14 cellular contexts compared by ENCODE assay signal in the genomic region with DNA sequence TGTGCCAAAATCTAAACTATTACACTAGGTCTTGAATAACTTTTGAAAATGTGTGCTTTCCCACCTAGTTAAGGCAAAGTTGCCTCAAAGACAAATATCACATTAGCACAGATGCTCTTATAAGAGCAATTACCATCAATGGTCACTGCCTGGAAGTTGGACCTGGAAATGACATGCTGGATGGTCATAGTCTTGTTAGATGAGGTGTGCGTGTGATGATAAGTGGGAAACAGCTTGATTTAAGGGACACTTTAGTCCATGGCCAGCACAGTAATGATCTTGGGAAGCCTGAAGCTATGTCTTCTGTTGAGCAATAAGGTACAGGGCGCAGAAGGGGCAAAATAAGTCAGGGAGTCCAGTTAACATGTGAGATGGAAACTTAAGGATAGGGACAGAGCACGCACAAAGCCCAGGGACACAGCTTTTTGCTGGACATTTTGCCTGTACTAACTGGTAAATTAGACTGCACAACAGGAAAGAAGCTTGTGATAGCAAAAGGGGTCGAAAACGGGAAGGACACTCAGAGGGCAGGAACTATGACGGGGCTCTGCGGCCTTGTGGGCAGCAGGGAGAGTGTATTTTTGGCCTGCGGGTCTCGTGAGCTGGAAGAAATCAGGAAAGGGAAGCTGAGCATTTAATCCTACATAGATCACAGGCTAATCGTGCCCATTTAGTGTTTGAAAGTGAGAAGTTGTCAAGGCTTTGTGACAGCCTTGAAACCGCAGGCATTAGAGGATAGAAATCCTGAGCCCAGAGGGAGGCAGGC.
DNase-seq lines count a peak whose midpoint lies in the region; ATAC-seq and TF ChIP-seq lines count a peak whose summit lies in the region.
"Had no signal": no experiment of that assay in that cellular context is flagged by ENCODE, and none has a peak within 500 bp of the region (broad histone marks: within the 10 kb centered on the region; RNA-seq: fewer than 3 reads in every experiment).

No MANE protein-coding gene starts in this region.

- TF ChIP-seq CTCF in type B pancreatic cell (conservative IDR thresholded peaks at IDR 0.05) = no peak

- ATAC-seq in stimulated activated naive CD8-positive, alpha-beta T cell treated with anti-CD3 and anti-CD28 coated beads, Interleukin-15, Interleukin-2, amounts not matched to agents 100 U/mL and 50 U/mL, for 24 hours = no peak
- ATAC-seq in GM21619 (IDR thresholded peaks at IDR 0.05; ENCODE audit: unreplicated experiment) = no peak
- ATAC-seq: PC-3 had no signal

- H3K9me3 Mint-ChIP-seq in type B pancreatic cell = peaks cover 5% of the 10 kb centered on the region
- H3K9me3 Mint-ChIP-seq: nephron had no signal

- peaks cover 17% of the 10 kb centered on the region for H3K4me1 Mint-ChIP-seq in type B pancreatic cell (ENCODE audit: unreplicated experiment)

- peak overlapping the region; percentile 2 for H3K27ac Mint-ChIP-seq in type B pancreatic cell
- H3K27ac Mint-ChIP-seq: nephron had no signal

- H3K36me3 Mint-ChIP-seq in type B pancreatic cell = no peaks in the 10 kb centered on the region

- H3K4me3 Mint-ChIP-seq in type B pancreatic cell = no peak overlapping the region
- H3K4me3 Mint-ChIP-seq: nephron had no signal

- no peaks in the 10 kb centered on the region for H3K27me3 Mint-ChIP-seq in type B pancreatic cell

- DNase-seq in NCI-H82 (lab: John Stamatoyannopoulos, UW) (peak; percentile 42), NCI-H82 treated with DMSO at 0.1 percent for 48 hours (lab: John Stamatoyannopoulos, UW; ENCODE audit: unreplicated experiment) (no peak), dermis blood vessel endothelial cell (peak; percentile 68), lung microvascular endothelial cell (ENCODE audit: low read depth in 2 of 2) (peak; percentile 65 to 92), type B pancreatic cell (ENCODE audit: extremely low spot score, unreplicated experiment) (no peak), germinal center (ENCODE audit: low spot score) (no peak)
- DNase-seq in stimulated activated naive CD8-positive, alpha-beta T cell treated with anti-CD3 and anti-CD28 coated beads, Interleukin-15, Interleukin-2, amounts not matched to agents 100 U/mL and 50 U/mL, for 24 hours = no peak
- DNase-seq: foreskin fibroblast, NCI-H1092 treated with DMSO at 0.1 percent for 48 hours, NCI-H226, PC-3, T-helper 1 cell had no signal

Comparison
In these comparisons a context has a peak if more than half of its experiments do, and no peak if none do; other contexts are left out.
1. DNase-seq: peak in NCI-H82 (single experiment), dermis blood vessel endothelial cell (single experiment) and lung microvascular endothelial cell (2 of 2); none in NCI-H82 treated with DMSO at 0.1 percent for 48 hours (single experiment), type B pancreatic cell (single experiment), stimulated activated naive CD8-positive, alpha-beta T cell treated with anti-CD3 and anti-CD28 coated beads, Interleukin-15, Interleukin-2, amounts not matched to agents 100 U/mL and 50 U/mL, for 24 hours (single experiment) and germinal center (single experiment).